1 cellular context compared by ENCODE assay signal in genomic region chr14:64478634-64479250, GRCh38.
TF ChIP-seq lines count a peak whose summit lies in the region.

No MANE protein-coding gene starts in this region.

TF ChIP-seq in HepG2, 621 proteins besides CTCF, POLR2A, EP300 and RAD21:
- TF ChIP-seq SMAD3 (CRISPR knock-in tag; IDR thresholded peaks at IDR 0.05): no peak
- TF ChIP-seq STAG1 (CRISPR knock-in tag; IDR thresholded peaks at IDR 0.05): peak; percentile 38
